11 cellular contexts compared by ENCODE assay signal in genomic region chrX:50447535-50447934, GRCh38. TPM values are rescaled to one million over a fixed set of nuclear protein-coding genes. Genes with fewer than 3 reads are reported as not detected.
"Had no signal": no experiment of that assay in that cellular context is flagged by ENCODE, and none has a peak within 500 bp of the region (broad histone marks: within the 10 kb centered on the region; RNA-seq: fewer than 3 reads in every experiment).

No MANE protein-coding gene starts in this region.

- H3K9me3 Mint-ChIP-seq: GM23338 had no signal

- H3K9me3 ChIP-seq: HAP-1 had no signal

- H2AFZ ChIP-seq: GM23248, GM23338 had no signal

- H3K4me2 ChIP-seq: GM23338 had no signal

- H3K4me1 Mint-ChIP-seq: GM23338, H9 had no signal

- H3K4me3 Mint-ChIP-seq: GM23338, H9, HFFc6 had no signal

- H3K9ac ChIP-seq: GM23248 had no signal

- ATAC-seq: GM23338 had no signal

- FAIRE-seq: H1, H54 had no signal

- H3K4me3 ChIP-seq: GM23248, GM23338, HAP-1 had no signal

- DNase-seq: GM23248, GOT3, H7, H9, HCEC 1CT, HFFc6 had no signal

- H3K36me3 ChIP-seq: HAP-1 had no signal

- H3K27ac Mint-ChIP-seq: GM23338, H9, HFFc6 had no signal

- H3K27ac ChIP-seq: GM23248 had no signal

- H3K4me1 ChIP-seq: HAP-1 had no signal

RNA-seq across cellular contexts. Expression of gene DGKK, which starts 23.1 kb away (rescaled TPM):
- total RNA-seq: GM23248, H4, HFFc6 had no signal
- polyA plus RNA-seq: GM23248 had no signal
